ENCODE assay signal across 1 cellular context in the genomic region with DNA sequence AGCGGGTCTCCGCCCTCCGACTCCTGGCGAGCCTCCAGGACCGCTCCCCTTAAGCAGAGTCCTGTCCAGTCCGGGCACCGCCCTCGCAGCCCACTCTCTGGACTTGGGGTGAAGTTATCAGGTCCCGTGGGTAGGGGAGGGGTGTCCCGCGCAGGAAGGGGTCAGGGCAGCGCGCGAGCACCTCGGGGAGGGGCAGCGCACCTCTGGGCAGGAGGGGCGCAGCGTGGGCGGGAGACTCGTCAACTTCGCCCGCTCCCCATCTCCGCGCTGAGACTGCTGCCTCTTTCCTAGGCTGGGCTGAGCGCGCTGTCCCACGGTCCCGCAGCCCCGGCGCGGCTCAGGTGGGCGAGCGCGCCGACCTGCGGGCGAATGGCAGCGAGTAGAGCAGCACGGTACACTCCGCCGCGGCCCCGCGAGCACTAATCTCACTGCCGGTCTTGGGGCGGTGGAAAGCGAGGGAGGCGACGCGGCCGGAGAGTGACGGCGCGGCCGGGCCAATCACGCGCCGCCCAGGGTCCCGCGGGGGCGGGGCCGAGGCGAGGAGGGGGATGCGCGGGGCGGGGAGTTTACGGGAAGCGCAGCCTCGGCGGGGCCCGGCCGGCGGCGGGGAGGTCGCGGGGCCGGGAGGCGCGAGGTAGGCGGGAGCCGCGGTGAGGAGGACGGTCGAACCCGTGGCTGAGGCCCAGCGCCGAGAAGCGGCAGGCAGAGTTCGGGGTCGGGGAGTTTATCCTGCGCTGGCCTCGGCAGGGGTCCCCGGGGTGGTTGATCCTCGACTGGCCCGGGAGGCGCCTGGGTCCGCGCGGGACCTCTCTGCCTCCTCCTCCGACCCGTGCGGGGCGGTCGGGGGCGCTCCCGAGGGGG.
TF ChIP-seq lines count a peak whose summit lies in the region.

Gene MAN1A1 (minus strand): TSS at position 421 of the 861 bp plus-strand sequence. CDS start 696 bp downstream, outside the sequence.

TF ChIP-seq in HepG2, 621 proteins besides CTCF, POLR2A, EP300 and RAD21 (continued from another document and continues in another):
- TF ChIP-seq ZNF609 (CRISPR knock-in tag; IDR thresholded peaks at IDR 0.05; ENCODE audit: borderline replicate concordance) (peak; percentile 82), CHD4 (IDR thresholded peaks at IDR 0.05; ENCODE audit: borderline replicate concordance, low read length) (no peak), ZFP37 (CRISPR knock-in tag; IDR thresholded peaks at IDR 0.05; ENCODE audit: borderline replicate concordance) (no peak), RARA (CRISPR knock-in tag; IDR thresholded peaks at IDR 0.05) (peak; percentile 55), NCOA5 (CRISPR knock-in tag; IDR thresholded peaks at IDR 0.05) (0 out of 2 replicates have a peak, but pooled peaks have one; percentile 42), CENPT (CRISPR knock-in tag; IDR thresholded peaks at IDR 0.05; ENCODE audit: low read depth) (peak; percentile 23; the same call in 1 of the 2 replicates), FOSL2 (CRISPR knock-in tag; IDR thresholded peaks at IDR 0.05) (peak; percentile 60), ZNF788 (CRISPR knock-in tag; IDR thresholded peaks at IDR 0.05; ENCODE audit: borderline replicate concordance) (peak; percentile 91; the same call in 1 of the 2 replicates), ARNT (IDR thresholded peaks at IDR 0.05) (no peak), KAT2B (IDR thresholded peaks at IDR 0.05; ENCODE audit: borderline replicate concordance, low read depth, low read length) (no peak), ZNF337 (CRISPR knock-in tag; IDR thresholded peaks at IDR 0.05; ENCODE audit: borderline replicate concordance, low read depth) (0 out of 2 replicates have a peak, but pooled peaks have one; percentile 45), ARNT2 (CRISPR knock-in tag; IDR thresholded peaks at IDR 0.05; ENCODE audit: low read depth) (peak; percentile 98), PAXIP1 (CRISPR knock-in tag; conservative IDR thresholded peaks at IDR 0.05) (peak; percentile 59; the same call in 1 of the 2 replicates), ZNF333 (CRISPR knock-in tag; IDR thresholded peaks at IDR 0.05; ENCODE audit: borderline replicate concordance) (no peak; the same call in 1 of the 2 replicates), IKZF4 (CRISPR knock-in tag; IDR thresholded peaks at IDR 0.05; ENCODE audit: borderline replicate concordance, low read depth, not compliant biosample characterization) (no peak), SIN3B (IDR thresholded peaks at IDR 0.05; ENCODE audit: low read length) (0 out of 2 replicates have a peak, but pooled peaks have one; percentile 31), U2AF2 (IDR thresholded peaks at IDR 0.05; ENCODE audit: low read depth, low read length) (no peak), ZNF225 (CRISPR knock-in tag; IDR thresholded peaks at IDR 0.05) (peak; percentile 69; the same call in 1 of the 2 replicates), EZH2 (conservative IDR thresholded peaks at IDR 0.05; ENCODE audit: low read depth, low read length) (no peak), ZKSCAN1 (IDR thresholded peaks at IDR 0.05; ENCODE audit: low read length) (no peak), ZNF446 (CRISPR knock-in tag; IDR thresholded peaks at IDR 0.05) (peak; percentile 62; the same call in 1 of the 2 replicates), BCL3 (CRISPR knock-in tag; IDR thresholded peaks at IDR 0.05) (peak; percentile 88), NR2F1 (CRISPR knock-in tag; IDR thresholded peaks at IDR 0.05) (peak in 1 of 2 experiments; percentile 6; a peak in 1 of 4 replicates), ESRRA (CRISPR knock-in tag; IDR thresholded peaks at IDR 0.05; ENCODE audit: low read depth) (no peak), YEATS4 (CRISPR knock-in tag; IDR thresholded peaks at IDR 0.05; ENCODE audit: borderline replicate concordance) (peak; percentile 85), ARID5B (CRISPR knock-in tag; IDR thresholded peaks at IDR 0.05) (peak; percentile 50; the same call in 1 of the 2 replicates), RFX3 (CRISPR knock-in tag; IDR thresholded peaks at IDR 0.05) (no peak), SP1 (IDR thresholded peaks at IDR 0.05) (no peak), SP1 (CRISPR knock-in tag; IDR thresholded peaks at IDR 0.05) (peak; percentile 88), SNRNP70 (IDR thresholded peaks at IDR 0.05; ENCODE audit: low read depth, low read length) (no peak), ZBTB10 (CRISPR knock-in tag; IDR thresholded peaks at IDR 0.05; ENCODE audit: borderline replicate concordance) (peak; percentile 78; the same call in 1 of the 2 replicates), CCAR2 (optimal IDR thresholded peaks at IDR 0.05; ENCODE audit: low read depth, low read length) (no peak), ZBTB25 (CRISPR knock-in tag; IDR thresholded peaks at IDR 0.05) (peak; percentile 80; the same call in 1 of the 2 replicates), ZNF615 (CRISPR knock-in tag; IDR thresholded peaks at IDR 0.05; ENCODE audit: borderline replicate concordance) (no peak), NFIC (IDR thresholded peaks at IDR 0.05; ENCODE audit: low read length) (no peak)
